In the genomic region with DNA sequence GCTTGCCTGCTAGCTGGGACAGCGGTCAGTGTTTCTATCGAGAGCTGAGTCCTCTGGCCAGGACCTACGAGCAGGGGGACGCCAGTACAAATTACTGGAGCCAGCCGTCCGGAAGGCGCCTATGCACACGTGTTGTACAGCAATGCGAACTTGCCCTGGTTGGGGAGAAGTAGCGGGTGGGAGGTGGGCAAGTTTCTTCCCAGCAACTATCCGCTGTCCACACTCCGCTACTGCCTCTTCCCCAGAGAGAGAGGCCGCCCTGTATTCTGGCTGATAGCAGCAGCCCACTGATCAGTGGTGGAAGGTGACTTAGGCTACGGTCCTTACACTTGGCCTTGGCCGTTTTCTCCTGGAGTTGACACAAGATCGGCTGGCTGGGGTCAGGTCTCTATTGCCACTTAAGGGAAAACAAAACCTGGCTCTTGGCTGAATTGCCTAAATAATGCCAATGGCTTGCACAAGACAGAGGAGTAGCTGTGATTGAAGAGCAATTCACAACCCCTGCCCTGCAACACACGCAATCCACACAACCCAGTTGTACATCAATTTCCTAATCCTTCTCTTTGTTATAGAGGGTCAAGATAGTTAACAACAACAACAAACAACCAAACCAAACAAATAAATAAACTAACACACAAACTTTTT, we compare ENCODE assay signal across 10 cellular contexts. TPM values are rescaled to one million over a fixed set of nuclear protein-coding genes. Genes with fewer than 3 reads are reported as not detected.
A peak's percentile ranks its signal among the peaks of the same experiment; 100 is the strongest.
DNase-seq lines count a peak whose midpoint lies in the region; ATAC-seq and TF ChIP-seq lines count a peak whose summit lies in the region.
"Had no signal": no experiment of that assay in that cellular context is flagged by ENCODE, and none has a peak within 500 bp of the region (broad histone marks: within the 10 kb centered on the region; RNA-seq: fewer than 3 reads in every experiment).

No MANE protein-coding gene starts in this region.

- H3K9ac ChIP-seq in DND-41 (ENCODE audit: low read depth, low read length) (peak overlapping the region; percentile 77), parathyroid adenoma (no peak overlapping the region)

- 64 to 76% methylated on average over 3 to 10 of the region's 17 CpGs for WGBS in gastroesophageal sphincter (ENCODE audit: low coverage in 1 of 2), 2 donors

- H3K4me1 ChIP-seq in DND-41 (ENCODE audit: insufficient read depth, low read length), result peaks cover 22% of the 10 kb centered on the region
- H3K4me1 ChIP-seq in PC-9 (replicated peaks; ENCODE audit: insufficient read depth), result peaks cover 14% of the 10 kb centered on the region
- H3K4me1 ChIP-seq in gastroesophageal sphincter, result peaks cover 0 to 15% (median 0%) of the 10 kb centered on the region in 3 donors
- no peaks in the 10 kb centered on the region for H3K4me1 ChIP-seq in parathyroid adenoma

- H3K9me3 ChIP-seq in DND-41 (ENCODE audit: insufficient read depth, low read length, severe bottlenecking) (no peaks in the 10 kb centered on the region), PC-9 (ENCODE audit: insufficient read depth, low read depth) (no peaks in the 10 kb centered on the region), gastroesophageal sphincter (no peaks in the 10 kb centered on the region), parathyroid adenoma (ENCODE audit: control insufficient read depth, low read length) (no peaks in the 10 kb centered on the region)
- H3K9me3 ChIP-seq: vagina had no signal

- POLR2A ChIA-PET in PC-9 (lab: Charles Lee; ENCODE audit: unreplicated experiment), result no interaction called here

- no peaks in the 10 kb centered on the region for H3K27me3 ChIP-seq in DND-41 (ENCODE audit: insufficient read depth, low read length, poor library complexity)
- H3K27me3 ChIP-seq in PC-9 (ENCODE audit: insufficient read depth, low read depth), result no peaks in the 10 kb centered on the region
- H3K27me3 ChIP-seq in gastroesophageal sphincter, result no peaks in the 10 kb centered on the region
- H3K27me3 ChIP-seq in parathyroid adenoma (ENCODE audit: control insufficient read depth, insufficient read depth, low read length), result no peaks in the 10 kb centered on the region
- H3K27me3 ChIP-seq: vagina had no signal

- H3F3A ChIP-seq in PC-9 (ENCODE audit: insufficient read depth, low read depth), result peaks cover 9% of the 10 kb centered on the region; the same call in 1 of the 2 replicates

- H2AFZ ChIP-seq in DND-41 (ENCODE audit: low read depth, low read length) (peak overlapping the region; percentile 89), PC-9 (peak overlapping the region; percentile 95; the same call in 1 of the 2 replicates), parathyroid adenoma (peak overlapping the region; percentile 83)

- H3K9me3 Mint-ChIP-seq in endothelial cell (ENCODE audit: unreplicated experiment), result no peaks in the 10 kb centered on the region

- H3K4me2 ChIP-seq in DND-41 (ENCODE audit: insufficient read depth, low read length) (peak overlapping the region; percentile 85), PC-9 (peak overlapping the region; percentile 89), parathyroid adenoma (ENCODE audit: low read length) (no peak overlapping the region)

- no peak for TF ChIP-seq EP300 in gastroesophageal sphincter (IDR thresholded peaks at IDR 0.05)

- H3K36me3 Mint-ChIP-seq in endothelial cell (ENCODE audit: low read depth, unreplicated experiment), result no peaks in the 10 kb centered on the region

- no peak overlapping the region for H3K27ac Mint-ChIP-seq in endothelial cell (ENCODE audit: unreplicated experiment)

- TF ChIP-seq CTCF in DND-41 (IDR thresholded peaks at IDR 0.05; ENCODE audit: borderline replicate concordance, extremely low read depth, low read length, poor library complexity, severe bottlenecking), result no peak
- no peak for TF ChIP-seq CTCF in PC-9 (conservative IDR thresholded peaks at IDR 0.05)
- no peak for TF ChIP-seq CTCF in gastroesophageal sphincter (IDR thresholded peaks at IDR 0.05)
- TF ChIP-seq CTCF in parathyroid adenoma (IDR thresholded peaks at IDR 0.05), result no peak
- no peak for TF ChIP-seq CTCF in endothelial cell (IDR thresholded peaks at IDR 0.05; ENCODE audit: unreplicated experiment)

- no peaks in the 10 kb centered on the region for H3K9me2 ChIP-seq in PC-9 (ENCODE audit: insufficient read depth)

- no peak overlapping the region for H3K4me3 Mint-ChIP-seq in endothelial cell (ENCODE audit: unreplicated experiment)

- H3K36me3 ChIP-seq in DND-41 (ENCODE audit: insufficient read depth, low read length) (no peaks in the 10 kb centered on the region), PC-9 (ENCODE audit: low read depth) (no peaks in the 10 kb centered on the region), gastroesophageal sphincter (no peaks in the 10 kb centered on the region), parathyroid adenoma (ENCODE audit: control insufficient read depth, insufficient read depth, low read length) (no peaks in the 10 kb centered on the region)
- H3K36me3 ChIP-seq: vagina had no signal

- H3K27me3 Mint-ChIP-seq in endothelial cell (ENCODE audit: unreplicated experiment), result peaks cover 3% of the 10 kb centered on the region

- DNase-seq in DND-41 (no peak), PC-9 (no peak), DMS79 (lab: John Stamatoyannopoulos, UW) (no peak), mucosa of gallbladder (ENCODE audit: low spot score) (no peak), endothelial cell (ENCODE audit: low spot score) (no peak)
- no peak for DNase-seq in activated effector memory CD4-positive, alpha-beta T cell treated with Interleukin-2 at 50 U/mL for 16 hours

- peaks cover 7% of the 10 kb centered on the region for H3K4me1 Mint-ChIP-seq in endothelial cell (ENCODE audit: unreplicated experiment)

- TF ChIP-seq POLR2A in gastroesophageal sphincter (IDR thresholded peaks at IDR 0.05), result no peak

- H3K79me2 ChIP-seq in DND-41 (ENCODE audit: insufficient read depth, low read length) (no peaks in the 10 kb centered on the region), PC-9 (ENCODE audit: low read depth) (no peaks in the 10 kb centered on the region), parathyroid adenoma (no peaks in the 10 kb centered on the region)

- peak overlapping the region in 1 of 2 experiments; percentile 66; a peak in 2 of 4 replicates for H3K4me3 ChIP-seq in DND-41 (ENCODE audit: low read depth in 1 of 2, low read length in 2 of 2)
- H3K4me3 ChIP-seq in PC-9, result no peak overlapping the region
- peak overlapping the region in 1 of 2 donors; percentile 55 for H3K4me3 ChIP-seq in gastroesophageal sphincter
- H3K4me3 ChIP-seq in parathyroid adenoma (ENCODE audit: low read depth, low read length), result no peak overlapping the region

- no TSS peak for BruUV-seq in PC-9 (replicated peaks; lab: Mats Ljungman, UMichigan)

- H4K20me1 ChIP-seq in DND-41 (ENCODE audit: insufficient read depth, low read length), result no peaks in the 10 kb centered on the region
- no peaks in the 10 kb centered on the region for H4K20me1 ChIP-seq in PC-9 (ENCODE audit: insufficient read depth)

- CTCF ChIA-PET in PC-9 (lab: Charles Lee), result interaction anchor here (1.2 to 1.6 kb wide), 2 partner anchors 70 to 115 kb away, joined by 3 to 6 read pairs; a partner anchor contains a TSS

- H3K27ac ChIP-seq in DND-41 (ENCODE audit: low read length) (no peak overlapping the region; the same call in 1 of the 2 replicates), PC-9 (no peak overlapping the region), gastroesophageal sphincter (peak overlapping the region in 3 of 4 donors; percentile 69 to 81 (median 75)), parathyroid adenoma (no peak overlapping the region)
- H3K27ac ChIP-seq: epithelial cell of prostate had no signal

- ATAC-seq in DND-41 (ENCODE audit: insufficient read depth, low read depth) (no peak), gastroesophageal sphincter (no peak)

- intact Hi-C loops in PC-9 (cut with micrococcal nuclease; ENCODE audit: unreplicated experiment), result no loop called here

RNA-seq across cellular contexts. Expression of a gene that starts 12.8 kb away (rescaled TPM):
- total RNA-seq in PC-9 (2021), result 0.18 and 0.44 TPM in 2 replicates
- 1 to 10 TPM; 1.4 to 4.2 (median 2.1) TPM for total RNA-seq in gastroesophageal sphincter
- total RNA-seq in mucosa of gallbladder, result 3.7 TPM
- 6.8 TPM for total RNA-seq in endothelial cell (ENCODE audit: unreplicated experiment)

Comparison
In these comparisons a context has a peak if more than half of its experiments do, and no peak if none do; other contexts are left out.
1. H3K27ac ChIP-seq: peak in gastroesophageal sphincter (3 of 4); none in DND-41 (single experiment), PC-9 (single experiment) and parathyroid adenoma (single experiment).
2. Peak in every context shown above with its lines, with median percentiles within 50 percentile points of each other: H2AFZ ChIP-seq.